13 cellular contexts compared by ENCODE assay signal in the genomic region with DNA sequence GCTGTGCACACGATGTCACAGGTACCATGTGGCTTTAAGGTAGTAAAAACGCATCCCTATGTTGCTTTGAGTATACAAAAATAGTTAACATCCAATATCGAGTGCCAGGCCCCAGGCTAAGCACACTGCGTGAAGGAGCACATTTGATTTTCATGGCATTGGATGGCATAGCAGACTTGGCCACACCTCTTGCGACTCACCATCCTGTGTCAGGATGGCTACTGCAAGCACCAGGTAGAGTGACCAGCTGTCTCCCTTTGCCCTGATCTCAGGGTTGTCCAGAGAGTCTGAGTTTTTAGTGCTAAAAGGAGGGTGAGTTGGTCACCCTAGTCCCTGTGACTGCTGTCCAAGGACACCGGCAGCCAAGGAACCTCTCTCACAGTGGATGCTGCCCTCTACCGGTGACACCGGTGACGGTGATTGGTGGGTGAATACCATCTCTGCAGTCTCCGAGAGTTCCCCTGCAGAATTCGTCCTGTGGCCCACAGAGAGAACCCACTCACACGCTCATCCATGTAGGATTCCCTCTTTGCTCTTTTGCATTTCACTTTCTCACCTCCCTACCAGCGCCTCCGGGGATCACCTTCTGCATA.
DNase-seq lines count a peak whose midpoint lies in the region; ATAC-seq and TF ChIP-seq lines count a peak whose summit lies in the region.
"Had no signal": no experiment of that assay in that cellular context is flagged by ENCODE, and none has a peak within 500 bp of the region (broad histone marks: within the 10 kb centered on the region; RNA-seq: fewer than 3 reads in every experiment).

No MANE protein-coding gene starts in this region.

- H3K9me2 ChIP-seq in GM23338 (ENCODE audit: insufficient read depth): no peaks in the 10 kb centered on the region

- H3K36me3 Mint-ChIP-seq in GM23338 (ENCODE audit: low read depth) (no peaks in the 10 kb centered on the region), osteocyte (ENCODE audit: unreplicated experiment) (peaks cover 11% of the 10 kb centered on the region)
- H3K36me3 Mint-ChIP-seq in T-helper 2 cell treated with Interferon-gamma antibody and Interleukin-4, amounts not matched to agents 5 μg/mL and 100 μg/mL, for 36 hours (ENCODE audit: low read depth): no peaks in the 10 kb centered on the region
- H3K36me3 Mint-ChIP-seq: activated CD4-positive, alpha-beta memory T cell treated with anti-CD3 and anti-CD28 coated beads for 36 hours; activated naive CD4-positive, alpha-beta T cell treated with anti-CD3 and anti-CD28 coated beads, Interleukin-2, amount 50 U/mL, for 24 hours; CD4-positive, CD25-positive, alpha-beta regulatory T cell; T-cell had no signal

- no peak overlapping the region for H3K4me2 ChIP-seq in GM23338

- H3K27ac Mint-ChIP-seq in GM23338 (no peak overlapping the region), osteocyte (ENCODE audit: unreplicated experiment) (peak overlapping the region; percentile 14)
- H3K27ac Mint-ChIP-seq in T-helper 2 cell treated with Interferon-gamma antibody and Interleukin-4, amounts not matched to agents 5 μg/mL and 100 μg/mL, for 36 hours: no peak overlapping the region
- H3K27ac Mint-ChIP-seq: activated CD4-positive, alpha-beta memory T cell treated with anti-CD3 and anti-CD28 coated beads for 36 hours; activated naive CD4-positive, alpha-beta T cell treated with anti-CD3 and anti-CD28 coated beads, Interleukin-2, amount 50 U/mL, for 24 hours; CD4-positive, CD25-positive, alpha-beta regulatory T cell; T-cell had no signal

- no peak overlapping the region for H2AFZ ChIP-seq in GM23338

- intact Hi-C loops in head of caudate nucleus (cut with DNase I) (no loop called here), prostate gland (cut with DNase I) (no loop called here)

- H4K20me1 ChIP-seq in GM23338 (replicated peaks; ENCODE audit: insufficient read depth): no peaks in the 10 kb centered on the region

- H3K27me3 Mint-ChIP-seq in GM23338 (ENCODE audit: insufficient read depth, low read depth, poor library complexity): no peaks in the 10 kb centered on the region
- no peaks in the 10 kb centered on the region for H3K27me3 Mint-ChIP-seq in osteocyte (ENCODE audit: unreplicated experiment)
- no peaks in the 10 kb centered on the region for H3K27me3 Mint-ChIP-seq in T-helper 2 cell treated with Interferon-gamma antibody and Interleukin-4, amounts not matched to agents 5 μg/mL and 100 μg/mL, for 36 hours (ENCODE audit: low read depth)
- H3K27me3 Mint-ChIP-seq: CD4-positive, CD25-positive, alpha-beta regulatory T cell had no signal

- TF ChIP-seq POLR2A in prostate gland (IDR thresholded peaks at IDR 0.05): no peak

- H3K9me3 Mint-ChIP-seq in GM23338: no peaks in the 10 kb centered on the region
- H3K9me3 Mint-ChIP-seq in osteocyte (ENCODE audit: unreplicated experiment): no peaks in the 10 kb centered on the region
- no peaks in the 10 kb centered on the region for H3K9me3 Mint-ChIP-seq in T-helper 2 cell treated with Interferon-gamma antibody and Interleukin-4, amounts not matched to agents 5 μg/mL and 100 μg/mL, for 36 hours
- H3K9me3 Mint-ChIP-seq: activated CD4-positive, alpha-beta memory T cell treated with anti-CD3 and anti-CD28 coated beads for 36 hours; CD4-positive, CD25-positive, alpha-beta regulatory T cell had no signal

- H3K36me3 ChIP-seq in GM23338 (ENCODE audit: insufficient read depth) (no peaks in the 10 kb centered on the region), RWPE2 (ENCODE audit: low read depth) (no peaks in the 10 kb centered on the region), prostate gland (no peaks in the 10 kb centered on the region)

- H3K4me3 Mint-ChIP-seq in GM23338 (no peak overlapping the region), osteocyte (ENCODE audit: unreplicated experiment) (no peak overlapping the region)
- H3K4me3 Mint-ChIP-seq in T-helper 2 cell treated with Interferon-gamma antibody and Interleukin-4, amounts not matched to agents 5 μg/mL and 100 μg/mL, for 36 hours: no peak overlapping the region
- H3K4me3 Mint-ChIP-seq: activated CD4-positive, alpha-beta memory T cell treated with anti-CD3 and anti-CD28 coated beads for 36 hours; activated naive CD4-positive, alpha-beta T cell treated with anti-CD3 and anti-CD28 coated beads, Interleukin-2, amount 50 U/mL, for 24 hours; CD4-positive, CD25-positive, alpha-beta regulatory T cell; T-cell had no signal

- H3K4me1 ChIP-seq in GM23338 (ENCODE audit: insufficient read depth) (no peaks in the 10 kb centered on the region), RWPE2 (ENCODE audit: insufficient read depth, poor library complexity, severe bottlenecking) (peaks cover 36% of the 10 kb centered on the region), prostate gland (replicated peaks) (no peaks in the 10 kb centered on the region)

- WGBS in prostate gland: 85% methylated on average over 13 of the region's 14 CpGs

- ATAC-seq in GM23338 (peak; percentile 81), RWPE2 (ENCODE audit: low read depth) (peak; percentile 65), HG03175 (IDR thresholded peaks at IDR 0.05; ENCODE audit: unreplicated experiment) (no peak)
- ATAC-seq: T-cell had no signal

- peak; percentile 36 for DNase-seq in GM23338 (ENCODE audit: low spot score)
- DNase-seq in RWPE2 (ENCODE audit: low spot score): no peak
- DNase-seq in head of caudate nucleus: peak in 25 of 42 donors; percentile 5 to 63 (median 27)
- DNase-seq in osteocyte (ENCODE audit: extremely low spot score, unreplicated experiment): no peak
- DNase-seq in COLO829 (ENCODE audit: low spot score): no peak
- no peak for DNase-seq in prostate gland (ENCODE audit: low spot score)
- no peak for DNase-seq in T-helper 2 cell treated with Interferon-gamma antibody and Interleukin-4, amounts not matched to agents 5 μg/mL and 100 μg/mL, for 36 hours (ENCODE audit: low spot score)
- DNase-seq: activated CD4-positive, alpha-beta memory T cell treated with anti-CD3 and anti-CD28 coated beads for 36 hours; CD4-positive, CD25-positive, alpha-beta regulatory T cell; NCI-H1930; T-cell had no signal

- peak; percentile 40 to 72; a peak in 3 of 4 replicates for TF ChIP-seq CTCF in GM23338 (conservative IDR thresholded peaks at IDR 0.05; ENCODE audit: low read depth in 2 of 2)
- peak; percentile 23 for TF ChIP-seq CTCF in RWPE2 (IDR thresholded peaks at IDR 0.05; ENCODE audit: poor library complexity, severe bottlenecking)
- TF ChIP-seq CTCF in osteocyte (IDR thresholded peaks at IDR 0.05): no peak
- no peak for TF ChIP-seq CTCF in prostate gland (IDR thresholded peaks at IDR 0.05)

- no peaks in the 10 kb centered on the region for H3K27me3 ChIP-seq in GM23338 (ENCODE audit: insufficient read depth)
- no peaks in the 10 kb centered on the region for H3K27me3 ChIP-seq in RWPE2 (ENCODE audit: insufficient read depth, poor library complexity, severe bottlenecking)
- no peaks in the 10 kb centered on the region for H3K27me3 ChIP-seq in prostate gland (replicated peaks; ENCODE audit: insufficient read depth)

- no peaks in the 10 kb centered on the region for H3F3A ChIP-seq in GM23338 (replicated peaks; ENCODE audit: low read depth)

- H3K9me3 ChIP-seq in RWPE2 (ENCODE audit: severe bottlenecking) (no peaks in the 10 kb centered on the region), prostate gland (no peaks in the 10 kb centered on the region)

- H3K4me1 Mint-ChIP-seq in GM23338 (no peaks in the 10 kb centered on the region; the same call in 2 of the 3 replicates), osteocyte (ENCODE audit: unreplicated experiment) (peaks cover 50% of the 10 kb centered on the region)
- H3K4me1 Mint-ChIP-seq in T-helper 2 cell treated with Interferon-gamma antibody and Interleukin-4, amounts not matched to agents 5 μg/mL and 100 μg/mL, for 36 hours (ENCODE audit: low read depth): no peaks in the 10 kb centered on the region
- H3K4me1 Mint-ChIP-seq: activated naive CD4-positive, alpha-beta T cell treated with anti-CD3 and anti-CD28 coated beads, Interleukin-2, amount 50 U/mL, for 24 hours; CD4-positive, CD25-positive, alpha-beta regulatory T cell; T-cell had no signal

- H3K79me2 ChIP-seq in GM23338 (replicated peaks; ENCODE audit: insufficient read depth): no peaks in the 10 kb centered on the region

- H3K4me3 ChIP-seq in GM23338: no peak overlapping the region
- H3K4me3 ChIP-seq in RWPE2 (ENCODE audit: severe bottlenecking): no peak overlapping the region
- no peak overlapping the region for H3K4me3 ChIP-seq in prostate gland

- no peak overlapping the region for H3K27ac ChIP-seq in GM23338 (ENCODE audit: low read depth)
- peak overlapping the region; percentile 67 for H3K27ac ChIP-seq in RWPE2 (ENCODE audit: poor library complexity, severe bottlenecking)
- no peak overlapping the region for H3K27ac ChIP-seq in prostate gland

TF ChIP-seq in GM23338, 12 proteins besides CTCF, POLR2A, EP300 and RAD21:
- TF ChIP-seq ZNF114 (CRISPR knock-in tag; IDR thresholded peaks at IDR 0.05) (no peak), POLR2AphosphoS5 (IDR thresholded peaks at IDR 0.05; ENCODE audit: low read depth) (no peak), NANOG (IDR thresholded peaks at IDR 0.05; ENCODE audit: borderline replicate concordance) (no peak)
TF ChIP-seq in GM23338: peak in this region for 0.

Comparison
In these comparisons a context has a peak if more than half of its experiments do, and no peak if none do; other contexts are left out.
1. DNase-seq: peak in GM23338 (single experiment) and head of caudate nucleus (25 of 42); none in RWPE2 (single experiment), osteocyte (single experiment), COLO829 (single experiment), prostate gland (single experiment) and T-helper 2 cell treated with Interferon-gamma antibody and Interleukin-4, amounts not matched to agents 5 μg/mL and 100 μg/mL, for 36 hours (single experiment).
2. CTCF ChIP-seq: peak in GM23338 (2 of 2) and RWPE2 (single experiment); none in osteocyte (single experiment) and prostate gland (0 of 4).